ENCODE assay signal across 18 cellular contexts in the genomic region with DNA sequence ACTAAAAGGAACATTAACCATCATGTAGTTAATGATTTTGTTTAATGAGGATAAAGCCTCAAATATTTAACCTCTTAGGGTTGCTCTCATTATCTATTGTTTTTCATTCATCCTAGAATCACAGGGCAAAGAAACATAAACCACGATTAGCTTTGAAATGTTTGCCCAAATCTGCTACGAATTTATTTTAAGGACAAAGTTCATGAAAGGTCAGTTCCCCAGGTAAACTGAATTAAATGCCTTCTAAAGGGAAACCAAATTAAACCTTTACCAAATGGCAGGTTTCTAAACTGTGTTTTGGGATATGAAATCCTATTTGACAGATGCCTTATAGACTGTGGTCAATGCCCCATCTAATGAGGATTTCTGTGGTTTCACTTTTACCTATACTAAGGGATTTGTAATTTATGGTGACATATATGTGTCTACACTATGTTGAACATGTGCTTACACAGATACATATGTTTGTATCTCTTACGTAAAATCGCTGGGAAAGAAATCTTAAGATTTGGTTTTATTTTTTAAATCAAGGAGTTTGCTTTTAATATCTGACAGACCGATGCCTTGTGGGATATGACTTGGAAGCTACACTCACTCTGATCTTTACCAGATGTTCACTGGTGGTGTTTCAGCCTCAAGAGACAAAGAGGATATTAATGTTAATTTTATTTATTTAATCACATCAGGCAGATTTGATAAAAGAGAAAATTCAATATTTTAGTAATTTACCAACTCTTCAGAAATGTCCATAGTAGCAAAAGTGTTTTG.
A peak's percentile ranks its signal among the peaks of the same experiment; 100 is the strongest.
DNase-seq lines count a peak whose midpoint lies in the region; ATAC-seq and TF ChIP-seq lines count a peak whose summit lies in the region.
"Had no signal": no experiment of that assay in that cellular context is flagged by ENCODE, and none has a peak within 500 bp of the region (broad histone marks: within the 10 kb centered on the region; RNA-seq: fewer than 3 reads in every experiment).

No MANE protein-coding gene starts in this region.

- peaks cover 2 to 41% (median 12%) of the 10 kb centered on the region in 3 donors for H3K4me1 ChIP-seq in esophagus squamous epithelium
- H3K4me1 ChIP-seq: BLaER1, foreskin keratinocyte had no signal

- H3K4me3 Mint-ChIP-seq in HFFc6 (peak overlapping the region; percentile 83), nephron (no peak overlapping the region)
- H3K4me3 Mint-ChIP-seq: activated naive CD8-positive, alpha-beta T cell; activated T-cell treated with anti-CD3 and anti-CD28 coated beads, Interleukin-2, amount 50 U/mL, for 24 hours; natural killer cell treated with Interleukin-12 subunit alpha and Interleukin-12 subunit beta and Interleukin-15 and Interleukin-18, amount 100 ng/mL, for 72 hours had no signal

- WGBS in esophagus squamous epithelium, 2 donors: 57 to 62% methylated on average over 5 of the region's 5 CpGs

- H3K36me3 Mint-ChIP-seq in HFFc6 (ENCODE audit: low read depth): peaks cover 10% of the 10 kb centered on the region; the same call in 1 of the 2 replicates
- no peaks in the 10 kb centered on the region for H3K36me3 Mint-ChIP-seq in nephron (ENCODE audit: low read depth)
- H3K36me3 Mint-ChIP-seq: natural killer cell treated with Interleukin-12 subunit alpha and Interleukin-12 subunit beta and Interleukin-15 and Interleukin-18, amount 100 ng/mL, for 72 hours had no signal

- H3K27me3 ChIP-seq in AG04450 (ENCODE audit: control insufficient read depth, insufficient read depth, low read length): no peaks in the 10 kb centered on the region
- no peaks in the 10 kb centered on the region for H3K27me3 ChIP-seq in esophagus squamous epithelium
- H3K27me3 ChIP-seq: BLaER1, foreskin keratinocyte had no signal

- CTCF ChIA-PET in AG04450 (lab: Charles Lee): no interaction called here

- H3K27me3 Mint-ChIP-seq in HFFc6 (ENCODE audit: insufficient read depth) (no peaks in the 10 kb centered on the region), nephron (ENCODE audit: low read depth) (peaks cover 3% of the 10 kb centered on the region)
- H3K27me3 Mint-ChIP-seq: activated T-cell treated with anti-CD3 and anti-CD28 coated beads, Interleukin-2, amount 50 U/mL, for 24 hours had no signal

- H3K9me3 Mint-ChIP-seq in HFFc6 (no peaks in the 10 kb centered on the region), nephron (no peaks in the 10 kb centered on the region)
- H3K9me3 Mint-ChIP-seq: activated T-cell treated with anti-CD3 and anti-CD28 coated beads, Interleukin-2, amount 50 U/mL, for 24 hours had no signal

- H3K27ac ChIP-seq in AG04450 (ENCODE audit: low read depth, low read length) (no peak overlapping the region), esophagus squamous epithelium (peak overlapping the region in 3 of 4 donors; percentile 24 to 43 (median 37))
- H3K27ac ChIP-seq: BLaER1, foreskin keratinocyte had no signal

- peaks cover 74% of the 10 kb centered on the region for H3K4me1 Mint-ChIP-seq in HFFc6 (ENCODE audit: low read depth)
- H3K4me1 Mint-ChIP-seq in nephron: peaks cover 50% of the 10 kb centered on the region

- TF ChIP-seq CTCF in AG04450 (IDR thresholded peaks at IDR 0.05; ENCODE audit: low read depth, low read length): no peak
- TF ChIP-seq CTCF in HFFc6 (IDR thresholded peaks at IDR 0.05): no peak
- TF ChIP-seq CTCF in esophagus squamous epithelium (IDR thresholded peaks at IDR 0.05): no peak
- no peak for TF ChIP-seq CTCF in nephron (IDR thresholded peaks at IDR 0.05; ENCODE audit: unreplicated experiment in 3 of 3)

- no peaks in the 10 kb centered on the region for H3K36me3 ChIP-seq in esophagus squamous epithelium
- H3K36me3 ChIP-seq: BLaER1 had no signal

- H3K27ac Mint-ChIP-seq in HFFc6 (peak overlapping the region; percentile 72), nephron (peak overlapping the region; percentile 6 to 54 (median 51))
- H3K27ac Mint-ChIP-seq: activated naive CD8-positive, alpha-beta T cell; activated T-cell treated with anti-CD3 and anti-CD28 coated beads, Interleukin-2, amount 50 U/mL, for 24 hours; natural killer cell treated with Interleukin-12 subunit alpha and Interleukin-12 subunit beta and Interleukin-15 and Interleukin-18, amount 100 ng/mL, for 72 hours had no signal

- intact Hi-C loops in esophagus squamous epithelium (cut with DNase I): no loop called here

- TF ChIP-seq POLR2A in esophagus squamous epithelium (IDR thresholded peaks at IDR 0.05): no peak

- DNase-seq in AG04450 (ENCODE audit: low read depth, low spot score) (no peak), HFFc6 (peak; percentile 22), esophagus squamous epithelium (lab: John Stamatoyannopoulos, UW) (no peak), NCI-H526 (lab: John Stamatoyannopoulos, UW) (no peak)
- DNase-seq: activated T-cell treated with anti-CD3 and anti-CD28 coated beads, Interleukin-2, amount 50 U/mL, for 24 hours; DMS 273 treated with DMSO at 0.1 percent for 48 hours; foreskin keratinocyte; NCI-H2029 treated with DMSO at 0.1 percent for 48 hours; NCI-H524; PC-3; substantia nigra had no signal

- POLR2A ChIA-PET in AG04450 (lab: Yijun Ruan, JAX): no interaction called here

- peak overlapping the region; percentile 46 for H3K4me3 ChIP-seq in AG04450 (ENCODE audit: low read depth, low read length)
- H3K4me3 ChIP-seq in esophagus squamous epithelium: peak overlapping the region in 1 of 4 donors; percentile 29
- H3K4me3 ChIP-seq: BLaER1 had no signal

- ATAC-seq in GM18861 (IDR thresholded peaks at IDR 0.05; ENCODE audit: unreplicated experiment) (no peak), GM19035 (IDR thresholded peaks at IDR 0.05; ENCODE audit: unreplicated experiment) (no peak), HG03095 (IDR thresholded peaks at IDR 0.05; ENCODE audit: unreplicated experiment) (no peak)
- ATAC-seq: foreskin keratinocyte; natural killer cell treated with Interleukin-12 subunit alpha and Interleukin-12 subunit beta and Interleukin-15 and Interleukin-18, amount 100 ng/mL, for 72 hours; PC-3 had no signal

- H3K9me3 ChIP-seq in AG04450 (ENCODE audit: control insufficient read depth, insufficient read depth, low read length) (no peaks in the 10 kb centered on the region), esophagus squamous epithelium (no peaks in the 10 kb centered on the region)
- H3K9me3 ChIP-seq: BLaER1 had no signal
